9 cellular contexts compared by ENCODE assay signal in genomic region chr13:109131698-109132257, GRCh38.
DNase-seq lines count a peak whose midpoint lies in the region; ATAC-seq and TF ChIP-seq lines count a peak whose summit lies in the region.
"Had no signal": no experiment of that assay in that cellular context is flagged by ENCODE, and none has a peak within 500 bp of the region (broad histone marks: within the 10 kb centered on the region; RNA-seq: fewer than 3 reads in every experiment).

No MANE protein-coding gene starts in this region.

- peaks cover 29 to 79% (median 67%) of the 10 kb centered on the region in 10 experiments for H3K4me1 ChIP-seq in BLaER1 treated with 17β-estradiol and CSF1 and Interleukin-3, amounts not matched to agents 10 nM and 100 nM
- H3K4me1 ChIP-seq in uterus, result no peaks in the 10 kb centered on the region

- no peaks in the 10 kb centered on the region for H3K27me3 ChIP-seq in BLaER1 treated with 17β-estradiol and CSF1 and Interleukin-3, amounts not matched to agents 10 nM and 100 nM
- no peaks in the 10 kb centered on the region for H3K27me3 ChIP-seq in uterus

- intact Hi-C loops in uterus (cut with DNase I; ENCODE audit: low total_unique reads), result no loop called here

- H3K4me3 ChIP-seq in BLaER1 treated with 17β-estradiol and CSF1 and Interleukin-3, amounts not matched to agents 10 nM and 100 nM, result peak overlapping the region in 2 of 10 experiments; percentile 4 to 10; a peak in 3 of 20 replicates
- H3K4me3 ChIP-seq in uterus (no peak overlapping the region), coronary artery (no peak overlapping the region)

- no peak for TF ChIP-seq POLR2A in uterus (IDR thresholded peaks at IDR 0.05)

- H3K36me3 ChIP-seq in BLaER1 treated with 17β-estradiol and CSF1 and Interleukin-3, amounts not matched to agents 10 nM and 100 nM, result no peaks in the 10 kb centered on the region
- H3K36me3 ChIP-seq in uterus, result no peaks in the 10 kb centered on the region

- ATAC-seq in GM21515 (IDR thresholded peaks at IDR 0.05; ENCODE audit: unreplicated experiment), result peak; percentile 91
- peak; percentile 80 for ATAC-seq in HG03558 (IDR thresholded peaks at IDR 0.05; ENCODE audit: extremely low read depth, unreplicated experiment)

- no peak for TF ChIP-seq CTCF in uterus (IDR thresholded peaks at IDR 0.05)
- TF ChIP-seq CTCF in coronary artery (IDR thresholded peaks at IDR 0.05), result no peak

- DNase-seq in fibroblast of peridontal ligament (ENCODE audit: extremely low read depth) (peak; percentile 62), uterus (no peak), KG1 (lab: John Stamatoyannopoulos, UW) (no peak), coronary artery (ENCODE audit: low spot score) (no peak), GM03348 (ENCODE audit: low spot score) (no peak)

- H4K20me1 ChIP-seq in BLaER1 treated with 17β-estradiol and CSF1 and Interleukin-3, amounts not matched to agents 10 nM and 100 nM, result no peaks in the 10 kb centered on the region

- peak overlapping the region in 9 of 11 experiments; percentile 14 to 78 (median 63); a peak in 17 of 22 replicates for H3K27ac ChIP-seq in BLaER1 treated with 17β-estradiol and CSF1 and Interleukin-3, amounts not matched to agents 10 nM and 100 nM
- no peak overlapping the region for H3K27ac ChIP-seq in uterus
- H3K27ac ChIP-seq in coronary artery, result no peak overlapping the region
- H3K27ac ChIP-seq: VCaP had no signal

- peak overlapping the region in 7 of 11 experiments; percentile 3 to 41 (median 30); a peak in 11 of 22 replicates for H3K9ac ChIP-seq in BLaER1 treated with 17β-estradiol and CSF1 and Interleukin-3, amounts not matched to agents 10 nM and 100 nM

- peaks cover 0 to 32% (median 20%) of the 10 kb centered on the region in 11 experiments; a peak in 15 of 22 replicates for H3K9me3 ChIP-seq in BLaER1 treated with 17β-estradiol and CSF1 and Interleukin-3, amounts not matched to agents 10 nM and 100 nM (replicated peaks in 1 of 11)
- H3K9me3 ChIP-seq in uterus, result no peaks in the 10 kb centered on the region

- H3K4me2 ChIP-seq in BLaER1 treated with 17β-estradiol and CSF1 and Interleukin-3, amounts not matched to agents 10 nM and 100 nM, result peak overlapping the region; percentile 71 to 87 (median 77)

Comparison
In these comparisons a context has a peak if more than half of its experiments do, and no peak if none do; other contexts are left out.
1. H3K27ac ChIP-seq: peak in BLaER1 treated with 17β-estradiol and CSF1 and Interleukin-3, amounts not matched to agents 10 nM and 100 nM (9 of 11); none in uterus (0 of 2) and coronary artery (0 of 2).